ENCODE assay signal across 19 cellular contexts in genomic region chr12:14989790-14990189, GRCh38. TPM values are rescaled to one million over a fixed set of nuclear protein-coding genes. Genes with fewer than 3 reads are reported as not detected.
DNase-seq lines count a peak whose midpoint lies in the region; ATAC-seq, FAIRE-seq and TF ChIP-seq lines count a peak whose summit lies in the region.
"Had no signal": no experiment of that assay in that cellular context is flagged by ENCODE, and none has a peak within 500 bp of the region (broad histone marks: within the 10 kb centered on the region; RNA-seq: fewer than 3 reads in every experiment).

No MANE protein-coding gene starts in this region.

- ATAC-seq in GM18505 (IDR thresholded peaks at IDR 0.05; ENCODE audit: unreplicated experiment) (peak; percentile 57), GM21576 (IDR thresholded peaks at IDR 0.05; ENCODE audit: unreplicated experiment) (peak; percentile 53), HG03432 (IDR thresholded peaks at IDR 0.05; ENCODE audit: unreplicated experiment) (peak; percentile 43), K562 (no peak)
- ATAC-seq: HepG2; stimulated activated effector memory CD8-positive, alpha-beta T cell treated with anti-CD3 and anti-CD28 coated beads, Interleukin-12 subunit alpha, Interleukin-12 subunit beta, amount 100 ng/mL, for 72 hours had no signal

- CTCF ChIA-PET in K562 (lab: Yijun Ruan, JAX; ENCODE audit: low intra/inter-chr PET ratio) = no interaction called here

- H3K9me1 ChIP-seq in K562 (ENCODE audit: control insufficient read depth, insufficient read depth, low read length) = no peaks in the 10 kb centered on the region

- no peak overlapping the region for H2AFZ ChIP-seq in K562 (ENCODE audit: low read depth, low read length)

- no peaks in the 10 kb centered on the region for H3K9me3 ChIP-seq in K562 (replicated peaks; ENCODE audit: control insufficient read depth, insufficient read depth, low read depth, low read length)

- no peaks in the 10 kb centered on the region for H4K20me1 ChIP-seq in K562 (replicated peaks; ENCODE audit: control insufficient read depth, insufficient read depth, low read length)

- no peak overlapping the region for H3K4me2 ChIP-seq in K562 (ENCODE audit: insufficient read depth, low read length)
- H3K4me2 ChIP-seq: SK-N-SH had no signal

- in situ Hi-C loops in K562 (cut with MboI) = loop anchor here (10.0 kb wide), 1 partner anchor 145 kb away; the partner anchor contains the start of gene ART4

- 0% methylated on average over 1 of the region's 1 CpG for WGBS in K562 (ENCODE audit: insufficient coverage, low coverage, missing lambda C conversion rate)

- TF ChIP-seq EP300 in K562 (IDR thresholded peaks at IDR 0.05; ENCODE audit: low read length) = no peak

- peaks cover 3% of the 10 kb centered on the region in 2 experiments; a peak in 3 of 5 replicates for H3K4me1 ChIP-seq in K562 (replicated peaks in 1 of 2; ENCODE audit: control insufficient read depth in 2 of 2, insufficient read depth in 2 of 2, low read length in 2 of 2)

- POLR2A ChIA-PET in K562 (lab: Yijun Ruan, JAX) = no interaction called here

- intact Hi-C loops in K562 (cut with micrococcal nuclease) = loop anchor here (5.0 to 10.0 kb wide), 3 partner anchors 52 to 265 kb away; partner anchors contain the start of genes ERP27 and SMCO3

- no peak overlapping the region for H3K9ac ChIP-seq in K562 (ENCODE audit: insufficient read depth in 1 of 2, low read depth in 2 of 2, low read length in 2 of 2)
- H3K9ac ChIP-seq: SK-N-SH had no signal

- no TSS peak for BruUV-seq in K562 (replicated peaks; lab: Mats Ljungman, UMichigan)

- H3K4me3 ChIP-seq in K562 = no peak overlapping the region

- H3K27ac ChIP-seq in K562 (ENCODE audit: extremely low read depth, low read depth, low read length) = no peak overlapping the region

- H3K36me3 ChIP-seq in K562 (ENCODE audit: control insufficient read depth, insufficient read depth, low read length) = no peaks in the 10 kb centered on the region

- no peak for DNase-seq in K562 (ENCODE audit: extremely low read depth in 1 of 4, low spot score in 3 of 4)
- DNase-seq in NCI-H2171 treated with DMSO at 0.1 percent for 48 hours (lab: John Stamatoyannopoulos, UW) = no peak
- DNase-seq in kidney glomerular epithelial cell (lab: John Stamatoyannopoulos, UW) = no peak
- no peak for DNase-seq in epidermal melanocyte (ENCODE audit: insufficient read length, low spot score)
- no peak for DNase-seq in activated effector memory CD4-positive, alpha-beta T cell treated with Interleukin-2 at 50 U/mL for 16 hours
- DNase-seq: mesendoderm, NCI-H1694, SK-N-SH had no signal

- 0 out of 4 replicates have a peak, but pooled peaks have one; percentile 9 to 10 for TF ChIP-seq RAD21 in K562 (CRISPR knock-in tag; conservative IDR thresholded peaks at IDR 0.05 in 1 of 2, IDR thresholded peaks at IDR 0.05 in 1 of 2)

- H3K27me3 ChIP-seq in K562 (ENCODE audit: control insufficient read depth in 2 of 2, insufficient read depth in 2 of 2, low read length in 2 of 2) = peaks cover 0 to 6% of the 10 kb centered on the region in 2 experiments; a peak in 1 of 5 replicates

- TF ChIP-seq CTCF in K562 (IDR thresholded peaks at IDR 0.05 in 2 of 3, conservative IDR thresholded peaks at IDR 0.05 in 1 of 3; ENCODE audit: insufficient read depth in 2 of 3, low read depth in 1 of 3, low read length in 3 of 3) = no peak

- H3K79me2 ChIP-seq in K562 (ENCODE audit: control insufficient read depth, insufficient read depth, low read length) = no peaks in the 10 kb centered on the region

- TF ChIP-seq POLR2A in GM18505 (IDR thresholded peaks at IDR 0.05; ENCODE audit: borderline replicate concordance, extremely low read depth, insufficient read depth, insufficient read length) (no peak), K562 (conservative IDR thresholded peaks at IDR 0.05) (no peak)

- no peak for FAIRE-seq in K562 (lab: Jason Lieb, UNC)
- FAIRE-seq: bronchial epithelial cell, G401.6, HepG2 had no signal

TF ChIP-seq in K562, 482 proteins besides CTCF, POLR2A, EP300 and RAD21 (continues in another document):
- TF ChIP-seq, protein P1, sequence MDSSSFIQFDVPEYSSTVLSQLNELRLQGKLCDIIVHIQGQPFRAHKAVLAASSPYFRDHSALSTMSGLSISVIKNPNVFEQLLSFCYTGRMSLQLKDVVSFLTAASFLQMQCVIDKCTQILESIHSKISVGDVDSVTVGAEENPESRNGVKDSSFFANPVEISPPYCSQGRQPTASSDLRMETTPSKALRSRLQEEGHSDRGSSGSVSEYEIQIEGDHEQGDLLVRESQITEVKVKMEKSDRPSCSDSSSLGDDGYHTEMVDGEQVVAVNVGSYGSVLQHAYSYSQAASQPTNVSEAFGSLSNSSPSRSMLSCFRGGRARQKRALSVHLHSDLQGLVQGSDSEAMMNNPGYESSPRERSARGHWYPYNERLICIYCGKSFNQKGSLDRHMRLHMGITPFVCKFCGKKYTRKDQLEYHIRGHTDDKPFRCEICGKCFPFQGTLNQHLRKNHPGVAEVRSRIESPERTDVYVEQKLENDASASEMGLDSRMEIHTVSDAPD (CRISPR knock-in tag; IDR thresholded peaks at IDR 0.05) = no peak
- TF ChIP-seq FOXJ2 (tag; IDR thresholded peaks at IDR 0.05) (peak; percentile 60; the same call in 1 of the 2 replicates), MEIS2 (IDR thresholded peaks at IDR 0.05; ENCODE audit: partially characterized antibody) (peak; percentile 53), SRF (CRISPR knock-in tag; IDR thresholded peaks at IDR 0.05) (no peak), NFRKB (IDR thresholded peaks at IDR 0.05; ENCODE audit: low read depth) (no peak), ZKSCAN8 (CRISPR knock-in tag; IDR thresholded peaks at IDR 0.05) (no peak), DPF2 (IDR thresholded peaks at IDR 0.05) (no peak), ZZZ3 (IDR thresholded peaks at IDR 0.05) (no peak), HMG20B (CRISPR knock-in tag; IDR thresholded peaks at IDR 0.05) (no peak), TCF7 (IDR thresholded peaks at IDR 0.05; ENCODE audit: borderline replicate concordance) (no peak)

RNA-seq across cellular contexts. Expression of gene PDE6H, which starts 16.9 kb away (rescaled TPM):
- total RNA-seq in K562 (2011; cell fraction: chromatin; rRNA removed; ENCODE audit: low replicate concordance) = not detected in 2 replicates
- total RNA-seq in K562 (2011; cell fraction: nucleolus; rRNA removed) = not detected in 2 replicates
- not detected in 2 replicates for total RNA-seq in K562 (2011; cell fraction: nucleoplasm; rRNA removed)
- total RNA-seq in K562 (2014; rRNA removed) (not detected in 2 replicates), K562 (2014; rRNA removed; fragmentation: Illumina TruSeq; extraction: Trizol) (not detected in 2 replicates), K562 (2015; rRNA removed; fragmentation: Illumina TruSeq; extraction: Trizol) (not detected in 2 replicates), K562 (2021) (not detected in 2 replicates)
- polyA plus RNA-seq in K562 (2011; rRNA removed) (not detected in 2 replicates), K562 (2014; fragmentation: Illumina TruSeq; extraction: Trizol) (not detected in 2 replicates), K562 (2014; fragmentation: Nextera tagmentation; extraction: Ambion mirVana) (under 1 TPM in 1 of 2 experiments, not detected in 1; 0.15 TPM), K562 (2014; rRNA removed) (not detected in 2 replicates)
- polyA plus RNA-seq in K562 (2011; cell fraction: cytosol; rRNA removed) = not detected in 2 replicates
- 0.22 TPM in 1 of 2 replicates, not detected in the other for polyA plus RNA-seq in K562 (2011; cell fraction: nucleus; rRNA removed)
- polyA plus RNA-seq in K562 (2012) = not detected in 2 replicates
- polyA minus RNA-seq in K562 (2011; rRNA and poly(A)+ RNA removed) = not detected in 2 replicates
- polyA minus RNA-seq in K562 (2011; cell fraction: cytosol; rRNA and poly(A)+ RNA removed) = not detected in 2 replicates
- polyA minus RNA-seq in K562 (2011; cell fraction: nucleus; rRNA and poly(A)+ RNA removed) = not detected in 2 replicates
- total RNA-seq: activated T-helper 2 cell treated with anti-CD3 and anti-CD28 coated beads, Interferon-gamma antibody, Interleukin-2, Interleukin-4, amounts not matched to agents 10 μg/mL and 5 μg/mL and 100 μg/mL, durations not matched to agents 14 hours and 24 hours and 36 hours; bronchial epithelial cell; epithelial cell of proximal tubule; HepG2; osteoblast had no signal
- polyA plus RNA-seq: BJ, HepG2, SK-N-SH had no signal

RNA-seq across cellular contexts. Expression of gene ARHGDIB, which starts 28.4 kb away (rescaled TPM):
- total RNA-seq in K562 (2011; cell fraction: chromatin; rRNA removed; ENCODE audit: low replicate concordance) = 0.39 TPM in 1 of 2 replicates, not detected in the other
- total RNA-seq in K562 (2011; cell fraction: nucleolus; rRNA removed) = 0.53 TPM in 1 of 2 replicates, not detected in the other
- 0.76 and 0.81 TPM in 2 replicates for total RNA-seq in K562 (2011; cell fraction: nucleoplasm; rRNA removed)
- total RNA-seq in K562 (2014; rRNA removed) = 63.2 and 100 TPM in 2 replicates
- total RNA-seq in K562 (2014; rRNA removed; fragmentation: Illumina TruSeq; extraction: Trizol) = 67.3 and 68.7 TPM in 2 replicates
- total RNA-seq in K562 (2015; rRNA removed; fragmentation: Illumina TruSeq; extraction: Trizol) = 145 and 151 TPM in 2 replicates
- total RNA-seq in K562 (2021) = 51.1 and 55.8 TPM in 2 replicates
- 9.5 and 21.9 TPM in 2 replicates for polyA plus RNA-seq in K562 (2011; rRNA removed)
- 11.3 and 35.3 TPM in 2 replicates for polyA plus RNA-seq in K562 (2011; cell fraction: cytosol; rRNA removed)
- 2.8 and 7.8 TPM in 2 replicates for polyA plus RNA-seq in K562 (2011; cell fraction: nucleus; rRNA removed)
- 132 and 187 TPM in 2 replicates for polyA plus RNA-seq in K562 (2012)
- 114 and 145 TPM in 2 replicates for polyA plus RNA-seq in K562 (2014; fragmentation: Illumina TruSeq; extraction: Trizol)
- 100 to 1,000 TPM; 171 to 204 TPM for polyA plus RNA-seq in K562 (2014; fragmentation: Nextera tagmentation; extraction: Ambion mirVana)
- 90.4 and 116 TPM in 2 replicates for polyA plus RNA-seq in K562 (2014; rRNA removed)
- 12.7 and 19.3 TPM in 2 replicates for polyA minus RNA-seq in K562 (2011; rRNA and poly(A)+ RNA removed)
- 3.9 and 4.3 TPM in 2 replicates for polyA minus RNA-seq in K562 (2011; cell fraction: cytosol; rRNA and poly(A)+ RNA removed)
- polyA minus RNA-seq in K562 (2011; cell fraction: nucleus; rRNA and poly(A)+ RNA removed) = 0.27 and 4.2 TPM in 2 replicates

RNA-seq across cellular contexts. Expression of gene ERP27, which starts 51.5 kb away (rescaled TPM):
- total RNA-seq in K562 (2011; cell fraction: chromatin; rRNA removed; ENCODE audit: low replicate concordance) = not detected in 2 replicates
- not detected in 2 replicates for total RNA-seq in K562 (2011; cell fraction: nucleolus; rRNA removed)
- total RNA-seq in K562 (2011; cell fraction: nucleoplasm; rRNA removed) = not detected in 2 replicates
- total RNA-seq in K562 (2014; rRNA removed) (0.27 TPM in 1 of 2 replicates, not detected in the other), K562 (2014; rRNA removed; fragmentation: Illumina TruSeq; extraction: Trizol) (0.07 TPM in 1 of 2 replicates, not detected in the other), K562 (2015; rRNA removed; fragmentation: Illumina TruSeq; extraction: Trizol) (0.11 TPM in 1 of 2 replicates, not detected in the other), K562 (2021) (0.13 TPM in 1 of 2 replicates, not detected in the other)
- polyA plus RNA-seq in K562 (2011; rRNA removed) (not detected in 2 replicates), K562 (2014; fragmentation: Illumina TruSeq; extraction: Trizol) (0.08 TPM in 1 of 2 replicates, not detected in the other), K562 (2014; fragmentation: Nextera tagmentation; extraction: Ambion mirVana) (not detected), K562 (2014; rRNA removed) (not detected in 2 replicates)
- not detected in 2 replicates for polyA plus RNA-seq in K562 (2011; cell fraction: cytosol; rRNA removed)
- polyA plus RNA-seq in K562 (2011; cell fraction: nucleus; rRNA removed) = not detected in 2 replicates
- 0.05 TPM in 1 of 2 replicates, not detected in the other for polyA plus RNA-seq in K562 (2012)
- polyA minus RNA-seq in K562 (2011; rRNA and poly(A)+ RNA removed) = not detected in 2 replicates
- not detected in 2 replicates for polyA minus RNA-seq in K562 (2011; cell fraction: cytosol; rRNA and poly(A)+ RNA removed)
- not detected in 2 replicates for polyA minus RNA-seq in K562 (2011; cell fraction: nucleus; rRNA and poly(A)+ RNA removed)
- total RNA-seq: bronchial epithelial cell, osteoblast had no signal
